8 cellular contexts compared by ENCODE assay signal in genomic region chr2:80238692-80239469, GRCh38.
DNase-seq lines count a peak whose midpoint lies in the region; ATAC-seq, FAIRE-seq and TF ChIP-seq lines count a peak whose summit lies in the region.

No MANE protein-coding gene starts in this region.

- H3K9me3 ChIP-seq in GM12878 (replicated peaks; ENCODE audit: control insufficient read depth, insufficient read depth, low read length): no peaks in the 10 kb centered on the region

- no peak overlapping the region for H2AFZ ChIP-seq in KMS-11 (ENCODE audit: low read depth)
- H2AFZ ChIP-seq in GM12878 (ENCODE audit: control insufficient read depth, low read depth, low read length): no peak overlapping the region

- BruUV-seq in GM12878 (replicated peaks; lab: Mats Ljungman, UMichigan): no TSS peak

- H3K79me2 ChIP-seq in KMS-11 (ENCODE audit: insufficient read depth, low read depth) (no peaks in the 10 kb centered on the region), GM12878 (ENCODE audit: control insufficient read depth, insufficient read depth, low read length) (no peaks in the 10 kb centered on the region)

- peak; percentile 69 for ATAC-seq in GM12878
- peak; percentile 86 for ATAC-seq in left lobe of liver

- FAIRE-seq in GM12878 (lab: Jason Lieb, UNC): no peak
- no peak for FAIRE-seq in urothelium cell line (lab: Jason Lieb, UNC)

- H4K20me1 ChIP-seq in KMS-11 (ENCODE audit: insufficient read depth) (no peaks in the 10 kb centered on the region), GM12878 (ENCODE audit: control insufficient read depth, insufficient read depth) (no peaks in the 10 kb centered on the region)

- SMC1A ChIA-PET in GM12878 (lab: Charles Lee; ENCODE audit: uncharacterized antibody, unreplicated experiment): interaction anchor here (0.7 to 1.4 kb wide), 7 partner anchors 9 to 213 kb away, joined by 3 to 7 read pairs (median 3); no protein-coding TSS in a partner anchor

- RAD21 ChIA-PET in GM12878 (lab: Charles Lee; ENCODE audit: unreplicated experiment): interaction anchor here (0.9 to 1.5 kb wide), 3 partner anchors 9 to 265 kb away, joined by 3 to 10 read pairs (median 3); no protein-coding TSS in a partner anchor

- no peak overlapping the region for H3K27ac ChIP-seq in KMS-11
- no peak overlapping the region for H3K27ac ChIP-seq in GM12878 (ENCODE audit: control insufficient read depth, insufficient read depth)

- POLR2A ChIA-PET in GM12878 (lab: Charles Lee): no interaction called here

- CTCF ChIA-PET in GM12878 (lab: Yijun Ruan, JAX): interaction anchor here (0.6 to 3.1 kb wide), 29 partner anchors 9 to 840 kb away, joined by 3 to 36 read pairs (median 3); no protein-coding TSS in a partner anchor

- 30% methylated on average over 11 of the region's 11 CpGs for WGBS in GM12878 (ENCODE audit: insufficient coverage, insufficient replicate concordance, low lambda C conversion rate, missing lambda C conversion rate)

- H3K4me1 ChIP-seq in KMS-11 (ENCODE audit: low read depth, poor library complexity, severe bottlenecking) (no peaks in the 10 kb centered on the region), GM12878 (ENCODE audit: control insufficient read depth, insufficient read depth, low read length) (no peaks in the 10 kb centered on the region)

- in situ Hi-C loops in GM12878 (cut with MboI): no loop called here

- no peak overlapping the region for H3K4me3 ChIP-seq in KMS-11 (IDR thresholded peaks at IDR 0.05; ENCODE audit: insufficient read depth, low read depth, low read length)
- H3K4me3 ChIP-seq in GM12878: no peak overlapping the region

- TF ChIP-seq POLR2A in GM12878 (IDR thresholded peaks at IDR 0.05; ENCODE audit: low read depth, low read length): no peak

- peak; percentile 16; the same call in 1 of the 2 replicates for TF ChIP-seq RAD21 in GM12878 (IDR thresholded peaks at IDR 0.05; ENCODE audit: insufficient read depth, low read depth, low read length)

- H3K4me2 ChIP-seq in KMS-11 (no peak overlapping the region), GM12878 (ENCODE audit: control insufficient read depth, insufficient read depth) (no peak overlapping the region)

- H3K27me3 ChIP-seq in KMS-11 (ENCODE audit: insufficient read depth, low read depth) (no peaks in the 10 kb centered on the region), GM12878 (replicated peaks in 1 of 2; ENCODE audit: control insufficient read depth in 2 of 2, insufficient read depth in 2 of 2, low read length in 1 of 2) (no peaks in the 10 kb centered on the region)

- H3K36me3 ChIP-seq in KMS-11 (ENCODE audit: insufficient read depth) (no peaks in the 10 kb centered on the region), GM12878 (ENCODE audit: control insufficient read depth in 2 of 2, insufficient read depth in 2 of 2, low read length in 1 of 2) (no peaks in the 10 kb centered on the region)

- DNase-seq in NCI-H2171 treated with DMSO at 0.1 percent for 48 hours (lab: John Stamatoyannopoulos, UW) (peak; percentile 39), NCI-H2171 (lab: John Stamatoyannopoulos, UW) (no peak), GM12878 (ENCODE audit: low read depth, low spot score) (no peak), left lobe of liver (ENCODE audit: low spot score) (peak; percentile 45), urothelium cell line (ENCODE audit: low spot score) (peak; percentile 15), NCI-H510A (lab: John Stamatoyannopoulos, UW) (no peak), KG1 (lab: John Stamatoyannopoulos, UW) (no peak)

- peak; percentile 94 for TF ChIP-seq CTCF in KMS-11 (conservative IDR thresholded peaks at IDR 0.05; ENCODE audit: low read depth, low read length)
- peak; percentile 49 to 80 (median 78) for TF ChIP-seq CTCF in GM12878 (IDR thresholded peaks at IDR 0.05 in 2 of 3, conservative IDR thresholded peaks at IDR 0.05 in 1 of 3; ENCODE audit: control insufficient read depth in 2 of 3, extremely low read depth in 1 of 3, insufficient read depth in 1 of 3, low read depth in 3 of 3, low read length in 3 of 3)

- no peak for TF ChIP-seq EP300 in GM12878 (IDR thresholded peaks at IDR 0.05; ENCODE audit: borderline replicate concordance in 1 of 2, control insufficient read depth in 1 of 2, low read depth in 2 of 2, low read length in 2 of 2)

- intact Hi-C loops in GM12878 (cut with micrococcal nuclease; ENCODE audit: unreplicated experiment): loop anchor here (10.0 kb wide), 1 partner anchor 164 kb away; no protein-coding TSS in a partner anchor

- no peak overlapping the region for H3K9ac ChIP-seq in KMS-11
- no peak overlapping the region for H3K9ac ChIP-seq in GM12878 (ENCODE audit: control insufficient read depth, insufficient read depth, low read length)

TF ChIP-seq in GM12878, 131 proteins besides CTCF, POLR2A, EP300 and RAD21:
- TF ChIP-seq POU2F2 (IDR thresholded peaks at IDR 0.05; ENCODE audit: borderline replicate concordance, low read depth, low read length) (no peak), SMC3 (IDR thresholded peaks at IDR 0.05; ENCODE audit: borderline replicate concordance, low read length) (peak; percentile 8; the same call in 1 of the 2 replicates)

Comparison
In these comparisons a context has a peak if more than half of its experiments do, and no peak if none do; other contexts are left out.
1. DNase-seq: peak in NCI-H2171 treated with DMSO at 0.1 percent for 48 hours (single experiment), left lobe of liver (single experiment) and urothelium cell line (single experiment); none in NCI-H2171 (single experiment), GM12878 (single experiment), NCI-H510A (single experiment) and KG1 (single experiment).